Comparison of ENCODE assay signal across 11 cellular contexts in genomic region chr11:12769834-12770345, GRCh38.
A peak's percentile ranks its signal among the peaks of the same experiment; 100 is the strongest.
DNase-seq lines count a peak whose midpoint lies in the region; ATAC-seq and TF ChIP-seq lines count a peak whose summit lies in the region.
"Had no signal": no experiment of that assay in that cellular context is flagged by ENCODE, and none has a peak within 500 bp of the region (broad histone marks: within the 10 kb centered on the region; RNA-seq: fewer than 3 reads in every experiment).

No MANE protein-coding gene starts in this region.

- DNase-seq in A673 (ENCODE audit: low spot score) = peak; percentile 60
- DNase-seq in HT1080 (ENCODE audit: low read depth) = peak; percentile 83
- peak; percentile 33 for DNase-seq in SKM-1 treated with dmso at 0.1 percent for 144 hours (lab: John Stamatoyannopoulos, UW; ENCODE audit: unreplicated experiment)
- peak; percentile 74 to 83 for DNase-seq in foreskin fibroblast
- DNase-seq in mucosa of descending colon = no peak
- DNase-seq in stimulated activated CD4-positive, alpha-beta T cell treated with anti-CD3 and anti-CD28 coated beads, Interleukin-4, amount 100 ng/mL, for 24 hours = no peak
- DNase-seq in NCI-H187 treated with DMSO at 0.1 percent for 48 hours (lab: John Stamatoyannopoulos, UW) = no peak
- DNase-seq: C1 segment of cervical spinal cord; stimulated activated CD8-positive, alpha-beta memory T cell treated with anti-CD3 and anti-CD28 coated beads, Interleukin-4, amount 100 ng/mL, for 48 hours had no signal

- POLR2A ChIA-PET in A673 (lab: Charles Lee; ENCODE audit: low non-redundant PET) = no interaction called here

- no TSS peak for BruUV-seq in A673 (replicated peaks; lab: Mats Ljungman, UMichigan)

- ATAC-seq in HG03342 (IDR thresholded peaks at IDR 0.05; ENCODE audit: unreplicated experiment) = no peak
- no peak for ATAC-seq in mucosa of descending colon

- TF ChIP-seq CTCF in A673 (conservative IDR thresholded peaks at IDR 0.05; ENCODE audit: low read depth, low read length) (no peak), foreskin fibroblast (IDR thresholded peaks at IDR 0.05; ENCODE audit: low read depth, low read length) (no peak), mucosa of descending colon (IDR thresholded peaks at IDR 0.05) (no peak)

- H3K27me3 ChIP-seq in A673 (replicated peaks; ENCODE audit: insufficient read depth, low read depth, low read length, poor library complexity) = no peaks in the 10 kb centered on the region

- intact Hi-C loops in A673 (cut with micrococcal nuclease; ENCODE audit: unreplicated experiment) = no loop called here
- intact Hi-C loops in mucosa of descending colon (cut with DNase I, micrococcal nuclease) = no loop called here

- H3K4me3 ChIP-seq in A673 (ENCODE audit: low read depth, low read length, poor library complexity, severe bottlenecking) (no peak overlapping the region), foreskin fibroblast (ENCODE audit: low read depth in 1 of 2, low read length in 2 of 2) (no peak overlapping the region), mucosa of descending colon (no peak overlapping the region)
- H3K4me3 ChIP-seq: HAP-1 had no signal

- peaks cover 36% of the 10 kb centered on the region for H3K4me1 ChIP-seq in A673 (ENCODE audit: insufficient read depth, low read length, poor library complexity, severe bottlenecking)
- no peaks in the 10 kb centered on the region for H3K4me1 ChIP-seq in mucosa of descending colon (ENCODE audit: low read depth)

- CTCF ChIA-PET in A673 (lab: Charles Lee) = no interaction called here

- peaks cover 3% of the 10 kb centered on the region for H3K36me3 ChIP-seq in A673 (ENCODE audit: insufficient read depth, low read length, poor library complexity, severe bottlenecking)
- no peaks in the 10 kb centered on the region for H3K36me3 ChIP-seq in mucosa of descending colon (ENCODE audit: low read depth)

- peak overlapping the region; percentile 55 for H3K27ac ChIP-seq in A673 (ENCODE audit: low read depth, low read length, poor library complexity, severe bottlenecking)

- H3K9me3 ChIP-seq in A673 (ENCODE audit: low read depth, low read length, poor library complexity, severe bottlenecking) = no peaks in the 10 kb centered on the region
- H3K9me3 ChIP-seq in mucosa of descending colon = no peaks in the 10 kb centered on the region
- H3K9me3 ChIP-seq: HAP-1 had no signal

Comparison
In these comparisons a context has a peak if more than half of its experiments do, and no peak if none do; other contexts are left out.
1. DNase-seq: peak in A673 (single experiment), HT1080 (single experiment), SKM-1 treated with dmso at 0.1 percent for 144 hours (single experiment) and foreskin fibroblast (2 of 2); none in mucosa of descending colon (0 of 3), stimulated activated CD4-positive, alpha-beta T cell treated with anti-CD3 and anti-CD28 coated beads, Interleukin-4, amount 100 ng/mL, for 24 hours (single experiment) and NCI-H187 treated with DMSO at 0.1 percent for 48 hours (single experiment).